Comparison of ENCODE assay signal across 21 cellular contexts in the genomic region with DNA sequence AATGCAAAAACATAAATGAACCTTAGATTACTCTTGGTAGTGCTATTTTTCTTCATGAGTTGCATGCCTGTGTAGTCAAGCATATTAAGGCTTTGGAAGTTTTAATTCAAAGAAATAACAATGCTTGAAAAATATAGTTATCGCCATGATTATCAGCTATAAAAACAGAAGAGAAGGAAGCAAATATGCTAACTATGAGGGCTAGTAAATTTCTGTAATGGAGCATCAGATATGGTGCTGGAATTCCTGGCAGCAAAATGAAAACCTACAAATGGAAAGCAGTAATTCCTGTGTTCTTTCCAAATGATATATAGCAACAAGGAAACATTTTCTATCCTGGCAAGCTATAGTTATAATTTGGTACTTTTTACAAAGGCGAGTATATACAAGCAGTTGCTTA.
"Had no signal": no experiment of that assay in that cellular context is flagged by ENCODE, and none has a peak within 500 bp of the region (broad histone marks: within the 10 kb centered on the region; RNA-seq: fewer than 3 reads in every experiment).

No MANE protein-coding gene starts in this region.

- H3K27ac ChIP-seq: breast epithelium, esophagus squamous epithelium, gastrocnemius medialis, parathyroid adenoma, upper lobe of right lung had no signal

- H3K4me1 ChIP-seq: breast epithelium had no signal

- H3K4me3 ChIP-seq: breast epithelium, esophagus squamous epithelium, gastrocnemius medialis, upper lobe of right lung had no signal

- H3K9me3 ChIP-seq: breast epithelium, esophagus squamous epithelium, gastrocnemius medialis, upper lobe of right lung had no signal

- DNase-seq: activated B cell treated with CpG ODN at 0.5 μM for 24 hours; activated CD4-positive, alpha-beta T cell treated with anti-CD3 and anti-CD28 coated beads for 48 hours; activated CD8-positive, alpha-beta T cell treated with anti-CD3 and anti-CD28 coated beads for 36 hours; activated naive CD4-positive, alpha-beta T cell treated with Interleukin-2 at 50 U/mL for 16 hours; activated naive CD8-positive, alpha-beta T cell treated with anti-CD3 and anti-CD28 coated beads, Interleukin-2, amount 10 ng/mL, durations not matched to agents 7 days and 5 days; activated T-cell treated with anti-CD3 and anti-CD28 coated beads, Interleukin-2, amount 50 U/mL, for 1 hour; effector CD8-positive, alpha-beta T cell; esophagus squamous epithelium; gastrocnemius medialis; head of caudate nucleus; kidney; left ventricle myocardium superior; mesendoderm; naive thymus-derived CD8-positive, alpha-beta T cell; stimulated activated CD4-positive, alpha-beta T cell treated with anti-CD3 and anti-CD28 coated beads, Interleukin-4, amount 100 ng/mL, for 4 hours; stimulated activated naive CD4-positive, alpha-beta T cell; T-helper 1 cell; T-helper 9 cell; upper lobe of right lung had no signal

- H3K9ac ChIP-seq: parathyroid adenoma had no signal

- H3K36me3 ChIP-seq: breast epithelium had no signal

- H3K27me3 ChIP-seq: breast epithelium, esophagus squamous epithelium, gastrocnemius medialis, upper lobe of right lung had no signal

- H2AFZ ChIP-seq: parathyroid adenoma had no signal
